ENCODE assay signal across 31 cellular contexts in the genomic region with DNA sequence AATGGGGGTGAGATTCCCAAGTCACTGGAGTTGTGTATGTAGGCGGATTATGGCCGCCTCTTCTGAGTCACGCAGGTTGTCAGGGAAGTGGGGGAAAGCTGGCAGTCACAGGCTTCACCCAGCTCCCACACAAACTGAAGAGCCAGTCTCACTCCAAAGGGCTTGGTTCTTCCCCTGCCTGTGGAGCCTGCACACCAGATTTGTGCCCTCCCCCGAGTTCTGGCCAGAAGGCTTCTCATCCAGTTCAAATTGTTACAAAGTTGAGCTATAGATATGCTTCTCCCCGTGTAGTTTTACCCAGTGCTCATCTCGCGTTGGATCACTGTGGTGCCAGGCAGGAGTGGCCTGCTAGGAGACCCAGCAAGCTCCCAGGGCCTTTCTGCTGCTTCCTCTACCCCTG. TPM values are rescaled to one million over a fixed set of nuclear protein-coding genes. Genes with fewer than 3 reads are reported as not detected.
"Had no signal": no experiment of that assay in that cellular context is flagged by ENCODE, and none has a peak within 500 bp of the region (broad histone marks: within the 10 kb centered on the region; RNA-seq: fewer than 3 reads in every experiment).

No MANE protein-coding gene starts in this region.

- H3K36me3 ChIP-seq: esophagus squamous epithelium, gastrocnemius medialis, heart left ventricle had no signal

- H3K4me1 Mint-ChIP-seq: activated CD4-positive, alpha-beta memory T cell treated with anti-CD3 and anti-CD28 coated beads, Interleukin-2, amount 10 ng/mL, durations not matched to agents 7 days and 5 days; activated CD4-positive, alpha-beta T cell treated with anti-CD3 and anti-CD28 coated beads, Interleukin-2, amount 10 ng/mL, durations not matched to agents 7 days and 5 days had no signal

- H3K27me3 ChIP-seq: body of pancreas, esophagus squamous epithelium, gastrocnemius medialis, heart left ventricle had no signal

- H3K36me3 Mint-ChIP-seq: activated naive CD8-positive, alpha-beta T cell had no signal

- H3K27me3 Mint-ChIP-seq: activated CD4-positive, alpha-beta memory T cell treated with anti-CD3 and anti-CD28 coated beads, Interleukin-2, amount 10 ng/mL, durations not matched to agents 7 days and 5 days; activated CD4-positive, alpha-beta T cell treated with anti-CD3 and anti-CD28 coated beads, Interleukin-2, amount 10 ng/mL, durations not matched to agents 7 days and 5 days had no signal

- FAIRE-seq: colon, endometrium, endothelial cell of umbilical vein had no signal

- H3K27ac ChIP-seq: body of pancreas, epithelial cell of prostate, esophagus squamous epithelium, gastrocnemius medialis, heart left ventricle had no signal

- H3K4me3 ChIP-seq: body of pancreas, esophagus squamous epithelium, gastrocnemius medialis, heart left ventricle had no signal

- ATAC-seq: activated T-cell treated with anti-CD3 and anti-CD28 coated beads, Interleukin-2, amount 50 U/mL, for 72 hours; body of pancreas; gastrocnemius medialis; heart left ventricle had no signal

- H3K4me1 ChIP-seq: body of pancreas, esophagus squamous epithelium, gastrocnemius medialis had no signal

- DNase-seq: activated CD4-positive, alpha-beta memory T cell treated with anti-CD3 and anti-CD28 coated beads, Interleukin-2, amount 10 ng/mL, durations not matched to agents 7 days and 5 days; activated CD4-positive, alpha-beta T cell treated with anti-CD3 and anti-CD28 coated beads for 1 hour; activated CD4-positive, alpha-beta T cell treated with anti-CD3 and anti-CD28 coated beads for 4 hours; activated CD4-positive, alpha-beta T cell treated with anti-CD3 and anti-CD28 coated beads, Interleukin-2, amount 10 ng/mL, durations not matched to agents 7 days and 5 days; activated CD4-positive, alpha-beta T cell treated with anti-CD3 and anti-CD28 coated beads, Interleukin-2, amount 50 U/mL, for 4 hours; activated CD8-positive, alpha-beta memory T cell treated with anti-CD3 and anti-CD28 coated beads, Interleukin-2, amount 50 U/mL, for 48 hours; activated gamma-delta T cell treated with Interleukin-2 at 50 U/mL for 16 hours; activated naive CD4-positive, alpha-beta T cell treated with anti-CD3 and anti-CD28 coated beads, Interleukin-2, amount 50 U/mL, for 16 hours; activated naive CD4-positive, alpha-beta T cell treated with Interleukin-2 at 50 U/mL for 16 hours; activated T-cell treated with anti-CD3 and anti-CD28 coated beads for 4 hours; activated T-cell treated with anti-CD3 and anti-CD28 coated beads, Interleukin-2, amount 50 U/mL, for 24 hours; activated T-cell treated with anti-CD3 and anti-CD28 coated beads, Interleukin-2, amount 50 U/mL, for 72 hours; amniotic stem cell; anterior cingulate cortex; body of pancreas; caudate nucleus; effector CD8-positive, alpha-beta T cell; esophagus squamous epithelium; gastrocnemius medialis; glutamatergic neuron; heart left ventricle; T-helper 2 cell had no signal

- H3K9me3 ChIP-seq: body of pancreas, gastrocnemius medialis had no signal

- H3K27ac Mint-ChIP-seq: activated CD4-positive, alpha-beta memory T cell treated with anti-CD3 and anti-CD28 coated beads, Interleukin-2, amount 10 ng/mL, durations not matched to agents 7 days and 5 days; activated CD4-positive, alpha-beta T cell treated with anti-CD3 and anti-CD28 coated beads, Interleukin-2, amount 10 ng/mL, durations not matched to agents 7 days and 5 days; activated naive CD8-positive, alpha-beta T cell; activated T-cell treated with anti-CD3 and anti-CD28 coated beads, Interleukin-2, amount 50 U/mL, for 24 hours; activated T-cell treated with anti-CD3 and anti-CD28 coated beads, Interleukin-2, amount 50 U/mL, for 72 hours had no signal

- H3K4me3 Mint-ChIP-seq: activated CD4-positive, alpha-beta memory T cell treated with anti-CD3 and anti-CD28 coated beads, Interleukin-2, amount 10 ng/mL, durations not matched to agents 7 days and 5 days; activated CD4-positive, alpha-beta T cell treated with anti-CD3 and anti-CD28 coated beads, Interleukin-2, amount 10 ng/mL, durations not matched to agents 7 days and 5 days; activated naive CD8-positive, alpha-beta T cell; activated T-cell treated with anti-CD3 and anti-CD28 coated beads, Interleukin-2, amount 50 U/mL, for 24 hours; activated T-cell treated with anti-CD3 and anti-CD28 coated beads, Interleukin-2, amount 50 U/mL, for 72 hours had no signal

RNA-seq across cellular contexts. Expression of gene CPNE4, which starts 53.4 kb away (rescaled TPM):
- total RNA-seq: activated CD4-positive, alpha-beta memory T cell treated with anti-CD3 and anti-CD28 coated beads, Interleukin-2, amount 10 ng/mL, durations not matched to agents 7 days and 5 days; activated CD4-positive, alpha-beta T cell treated with anti-CD3 and anti-CD28 coated beads, Interleukin-2, amount 10 ng/mL, durations not matched to agents 7 days and 5 days; body of pancreas; chondrocyte; dermis microvascular lymphatic vessel endothelial cell; endothelial cell of umbilical vein; fibroblast of villous mesenchyme; gastrocnemius medialis had no signal
- polyA plus RNA-seq: endothelial cell of umbilical vein, fibroblast of lung had no signal
